In genomic region chr1:71587961-71588360, GRCh38 we compare ENCODE assay signal across 8 cellular contexts.
DNase-seq lines count a peak whose midpoint lies in the region; ATAC-seq and TF ChIP-seq lines count a peak whose summit lies in the region.

No MANE protein-coding gene starts in this region.

- CTCF ChIA-PET in AG04449 (lab: Yijun Ruan, JAX): interaction anchor here (1.0 to 3.6 kb wide), 7 partner anchors 8 to 450 kb away, joined by 3 to 35 read pairs (median 3); no protein-coding TSS in a partner anchor
- CTCF ChIA-PET in CD8-positive, alpha-beta T cell (lab: Charles Lee): interaction anchor here (0.5 kb wide), 1 partner anchor 278 kb away, joined by 4 read pairs; no protein-coding TSS in a partner anchor

- H3K4me1 ChIP-seq in left ventricle myocardium inferior: no peaks in the 10 kb centered on the region
- no peaks in the 10 kb centered on the region for H3K4me1 ChIP-seq in CD8-positive, alpha-beta T cell (ENCODE audit: insufficient read depth, low read length)

- TF ChIP-seq CTCF in AG04449 (IDR thresholded peaks at IDR 0.05; ENCODE audit: insufficient read depth, low read length, missing control alignments) (peak; percentile 40), GM13977 (IDR thresholded peaks at IDR 0.05; ENCODE audit: extremely low read depth, insufficient read depth, missing control alignments) (peak; percentile 9), left ventricle myocardium inferior (IDR thresholded peaks at IDR 0.05; ENCODE audit: borderline replicate concordance) (peak; percentile 66)
- TF ChIP-seq CTCF in CD8-positive, alpha-beta T cell (IDR thresholded peaks at IDR 0.05): no peak

- in situ Hi-C loops in GM13977 (cut with MboI; ENCODE audit: low pct_unique_long_range_greater_than_20kb, low sequenced_read_pairs, unreplicated experiment): no loop called here

- no peaks in the 10 kb centered on the region for H3K36me3 ChIP-seq in SK-N-MC (ENCODE audit: insufficient read depth, low read length)
- H3K36me3 ChIP-seq in left ventricle myocardium inferior: no peaks in the 10 kb centered on the region
- H3K36me3 ChIP-seq in CD8-positive, alpha-beta T cell (ENCODE audit: insufficient read depth, low read length): no peaks in the 10 kb centered on the region

- H3K36me3 Mint-ChIP-seq in activated CD4-positive, alpha-beta T cell treated with anti-CD3 and anti-CD28 coated beads, Interleukin-2, amount 10 ng/mL, durations not matched to agents 24 days and 14 days (ENCODE audit: low read depth): no peaks in the 10 kb centered on the region
- H3K36me3 Mint-ChIP-seq in CD8-positive, alpha-beta T cell: no peaks in the 10 kb centered on the region

- intact Hi-C loops in left ventricle myocardium inferior (cut with micrococcal nuclease): loop anchor here (10.0 kb wide), 1 partner anchor 447 kb away; no protein-coding TSS in a partner anchor
- intact Hi-C loops in activated CD4-positive, alpha-beta T cell treated with anti-CD3 and anti-CD28 coated beads, Interleukin-2, amount 10 ng/mL, durations not matched to agents 24 days and 14 days (cut with micrococcal nuclease): no loop called here
- intact Hi-C loops in CD8-positive, alpha-beta T cell (cut with DNase I, micrococcal nuclease): no loop called here

- H3K9ac ChIP-seq in SK-N-MC (ENCODE audit: insufficient read length): no peak overlapping the region

- no peak overlapping the region for H3K4me3 ChIP-seq in AG04449 (ENCODE audit: low read depth, low read length)
- no peak overlapping the region for H3K4me3 ChIP-seq in SK-N-MC
- H3K4me3 ChIP-seq in left ventricle myocardium inferior: no peak overlapping the region
- H3K4me3 ChIP-seq in CD8-positive, alpha-beta T cell (ENCODE audit: low read depth, low read length): no peak overlapping the region

- H3K27ac ChIP-seq in SK-N-MC: no peak overlapping the region
- H3K27ac ChIP-seq in left ventricle myocardium inferior (replicated peaks): no peak overlapping the region
- H3K27ac ChIP-seq in CD8-positive, alpha-beta T cell (ENCODE audit: low read depth, low read length): no peak overlapping the region

- DNase-seq in AG04449 (ENCODE audit: low read depth, low spot score) (peak; percentile 10), GM13977 (ENCODE audit: low spot score) (no peak), SK-N-MC (ENCODE audit: low read depth, low spot score) (peak; percentile 42), left ventricle myocardium inferior (no peak)
- no peak for DNase-seq in activated CD4-positive, alpha-beta T cell treated with anti-CD3 and anti-CD28 coated beads, Interleukin-2, amount 10 ng/mL, durations not matched to agents 24 days and 14 days
- DNase-seq in CD8-positive, alpha-beta T cell: no peak
- DNase-seq in activated CD8-positive, alpha-beta memory T cell treated with anti-CD3 and anti-CD28 coated beads, Interleukin-2, amount 50 U/mL, for 4 hours: no peak

- H3K9me3 ChIP-seq in SK-N-MC (ENCODE audit: low read depth, low read length) (no peaks in the 10 kb centered on the region), left ventricle myocardium inferior (replicated peaks) (no peaks in the 10 kb centered on the region)
- no peaks in the 10 kb centered on the region for H3K9me3 ChIP-seq in CD8-positive, alpha-beta T cell (ENCODE audit: low read length)

- H3K27ac Mint-ChIP-seq in activated CD4-positive, alpha-beta T cell treated with anti-CD3 and anti-CD28 coated beads, Interleukin-2, amount 10 ng/mL, durations not matched to agents 24 days and 14 days: no peak overlapping the region
- no peak overlapping the region for H3K27ac Mint-ChIP-seq in CD8-positive, alpha-beta T cell

- H3K9me3 Mint-ChIP-seq in activated CD4-positive, alpha-beta T cell treated with anti-CD3 and anti-CD28 coated beads, Interleukin-2, amount 10 ng/mL, durations not matched to agents 24 days and 14 days: no peaks in the 10 kb centered on the region
- H3K9me3 Mint-ChIP-seq in CD8-positive, alpha-beta T cell: no peaks in the 10 kb centered on the region

- H3K4me3 Mint-ChIP-seq in activated CD4-positive, alpha-beta T cell treated with anti-CD3 and anti-CD28 coated beads, Interleukin-2, amount 10 ng/mL, durations not matched to agents 24 days and 14 days: no peak overlapping the region
- no peak overlapping the region for H3K4me3 Mint-ChIP-seq in CD8-positive, alpha-beta T cell

- no peaks in the 10 kb centered on the region for H3K27me3 Mint-ChIP-seq in activated CD4-positive, alpha-beta T cell treated with anti-CD3 and anti-CD28 coated beads, Interleukin-2, amount 10 ng/mL, durations not matched to agents 24 days and 14 days
- no peaks in the 10 kb centered on the region for H3K27me3 Mint-ChIP-seq in CD8-positive, alpha-beta T cell (ENCODE audit: low read depth)

- no peaks in the 10 kb centered on the region for H3K27me3 ChIP-seq in left ventricle myocardium inferior (ENCODE audit: low read depth)
- no peaks in the 10 kb centered on the region for H3K27me3 ChIP-seq in CD8-positive, alpha-beta T cell (ENCODE audit: insufficient read depth, low read length)

- ATAC-seq in CD8-positive, alpha-beta T cell: no peak
- no peak for ATAC-seq in GM19035 (IDR thresholded peaks at IDR 0.05; ENCODE audit: unreplicated experiment)

- H3K4me1 Mint-ChIP-seq in activated CD4-positive, alpha-beta T cell treated with anti-CD3 and anti-CD28 coated beads, Interleukin-2, amount 10 ng/mL, durations not matched to agents 24 days and 14 days: no peaks in the 10 kb centered on the region
- H3K4me1 Mint-ChIP-seq in CD8-positive, alpha-beta T cell (ENCODE audit: low read depth): no peaks in the 10 kb centered on the region

- POLR2A ChIA-PET in AG04449 (lab: Yijun Ruan, JAX): no interaction called here
- POLR2A ChIA-PET in CD8-positive, alpha-beta T cell (lab: Charles Lee): no interaction called here

Comparison
In these comparisons a context has a peak if more than half of its experiments do, and no peak if none do; other contexts are left out.
1. DNase-seq: peak in AG04449 (single experiment) and SK-N-MC (single experiment); none in GM13977 (single experiment), left ventricle myocardium inferior (single experiment), activated CD4-positive, alpha-beta T cell treated with anti-CD3 and anti-CD28 coated beads, Interleukin-2, amount 10 ng/mL, durations not matched to agents 24 days and 14 days (single experiment), CD8-positive, alpha-beta T cell (0 of 7) and activated CD8-positive, alpha-beta memory T cell treated with anti-CD3 and anti-CD28 coated beads, Interleukin-2, amount 50 U/mL, for 4 hours (single experiment).